In genomic region chr7:27141591-27142561, GRCh38 we compare ENCODE assay signal across 1 cellular context.
TF ChIP-seq lines count a peak whose summit lies in the region.

No MANE protein-coding gene starts in this region.

TF ChIP-seq in HEK293, 187 proteins besides CTCF, POLR2A, EP300 and RAD21 (continued from another document):
- no peak for TF ChIP-seq ZSCAN30 (tag by site-specific recombination; IDR thresholded peaks at IDR 0.05)
- TF ChIP-seq, protein P1, sequence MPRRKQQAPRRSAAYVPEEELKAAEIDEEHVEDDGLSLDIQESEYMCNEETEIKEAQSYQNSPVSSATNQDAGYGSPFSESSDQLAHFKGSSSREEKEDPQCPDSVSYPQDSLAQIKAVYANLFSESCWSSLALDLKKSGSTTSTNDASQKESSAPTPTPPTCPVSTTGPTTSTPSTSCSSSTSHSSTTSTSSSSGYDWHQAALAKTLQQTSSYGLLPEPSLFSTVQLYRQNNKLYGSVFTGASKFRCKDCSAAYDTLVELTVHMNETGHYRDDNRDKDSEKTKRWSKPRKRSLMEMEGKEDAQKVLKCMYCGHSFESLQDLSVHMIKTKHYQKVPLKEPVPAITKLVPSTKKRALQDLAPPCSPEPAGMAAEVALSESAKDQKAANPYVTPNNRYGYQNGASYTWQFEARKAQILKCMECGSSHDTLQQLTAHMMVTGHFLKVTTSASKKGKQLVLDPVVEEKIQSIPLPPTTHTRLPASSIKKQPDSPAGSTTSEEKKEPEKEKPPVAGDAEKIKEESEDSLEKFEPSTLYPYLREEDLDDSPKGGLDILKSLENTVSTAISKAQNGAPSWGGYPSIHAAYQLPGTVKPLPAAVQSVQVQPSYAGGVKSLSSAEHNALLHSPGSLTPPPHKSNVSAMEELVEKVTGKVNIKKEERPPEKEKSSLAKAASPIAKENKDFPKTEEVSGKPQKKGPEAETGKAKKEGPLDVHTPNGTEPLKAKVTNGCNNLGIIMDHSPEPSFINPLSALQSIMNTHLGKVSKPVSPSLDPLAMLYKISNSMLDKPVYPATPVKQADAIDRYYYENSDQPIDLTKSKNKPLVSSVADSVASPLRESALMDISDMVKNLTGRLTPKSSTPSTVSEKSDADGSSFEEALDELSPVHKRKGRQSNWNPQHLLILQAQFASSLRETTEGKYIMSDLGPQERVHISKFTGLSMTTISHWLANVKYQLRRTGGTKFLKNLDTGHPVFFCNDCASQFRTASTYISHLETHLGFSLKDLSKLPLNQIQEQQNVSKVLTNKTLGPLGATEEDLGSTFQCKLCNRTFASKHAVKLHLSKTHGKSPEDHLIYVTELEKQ (tag by site-specific recombination; IDR thresholded peaks at IDR 0.05; ENCODE audit: borderline replicate concordance) = no peak
- TF ChIP-seq ZBTB20 (tag by site-specific recombination; IDR thresholded peaks at IDR 0.05) = no peak
- TF ChIP-seq, protein P2, sequence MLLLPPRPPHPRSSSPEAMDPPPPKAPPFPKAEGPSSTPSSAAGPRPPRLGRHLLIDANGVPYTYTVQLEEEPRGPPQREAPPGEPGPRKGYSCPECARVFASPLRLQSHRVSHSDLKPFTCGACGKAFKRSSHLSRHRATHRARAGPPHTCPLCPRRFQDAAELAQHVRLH (tag by site-specific recombination; IDR thresholded peaks at IDR 0.05) = no peak
- TF ChIP-seq TRIM28 (IDR thresholded peaks at IDR 0.05; ENCODE audit: borderline replicate concordance, low read length) = no peak
- TF ChIP-seq ZNF148 (tag by site-specific recombination; IDR thresholded peaks at IDR 0.05; ENCODE audit: borderline replicate concordance) = no peak
- peak; percentile 63 for TF ChIP-seq ZBTB8A (tag by site-specific recombination; IDR thresholded peaks at IDR 0.05)
- TF ChIP-seq, protein P3, sequence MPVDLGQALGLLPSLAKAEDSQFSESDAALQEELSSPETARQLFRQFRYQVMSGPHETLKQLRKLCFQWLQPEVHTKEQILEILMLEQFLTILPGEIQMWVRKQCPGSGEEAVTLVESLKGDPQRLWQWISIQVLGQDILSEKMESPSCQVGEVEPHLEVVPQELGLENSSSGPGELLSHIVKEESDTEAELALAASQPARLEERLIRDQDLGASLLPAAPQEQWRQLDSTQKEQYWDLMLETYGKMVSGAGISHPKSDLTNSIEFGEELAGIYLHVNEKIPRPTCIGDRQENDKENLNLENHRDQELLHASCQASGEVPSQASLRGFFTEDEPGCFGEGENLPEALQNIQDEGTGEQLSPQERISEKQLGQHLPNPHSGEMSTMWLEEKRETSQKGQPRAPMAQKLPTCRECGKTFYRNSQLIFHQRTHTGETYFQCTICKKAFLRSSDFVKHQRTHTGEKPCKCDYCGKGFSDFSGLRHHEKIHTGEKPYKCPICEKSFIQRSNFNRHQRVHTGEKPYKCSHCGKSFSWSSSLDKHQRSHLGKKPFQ (tag by site-specific recombination; IDR thresholded peaks at IDR 0.05) = no peak
- no peak for TF ChIP-seq REST (tag by site-specific recombination; IDR thresholded peaks at IDR 0.05)
- TF ChIP-seq SALL2 (tag by site-specific recombination; IDR thresholded peaks at IDR 0.05; ENCODE audit: borderline replicate concordance) = no peak
- TF ChIP-seq, protein P4, sequence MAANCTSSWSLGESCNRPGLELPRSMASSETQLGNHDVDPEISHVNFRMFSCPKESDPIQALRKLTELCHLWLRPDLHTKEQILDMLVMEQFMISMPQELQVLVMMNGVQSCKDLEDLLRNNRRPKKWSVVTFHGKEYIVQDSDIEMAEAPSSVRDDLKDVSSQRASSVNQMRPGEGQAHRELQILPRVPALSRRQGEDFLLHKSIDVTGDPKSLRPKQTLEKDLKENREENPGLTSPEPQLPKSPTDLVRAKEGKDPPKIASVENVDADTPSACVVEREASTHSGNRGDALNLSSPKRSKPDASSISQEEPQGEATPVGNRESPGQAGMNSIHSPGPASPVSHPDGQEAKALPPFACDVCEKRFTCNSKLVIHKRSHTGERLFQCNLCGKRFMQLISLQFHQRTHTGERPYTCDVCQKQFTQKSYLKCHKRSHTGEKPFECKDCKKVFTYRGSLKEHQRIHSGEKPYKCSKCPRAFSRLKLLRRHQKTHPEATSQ (tag by site-specific recombination; IDR thresholded peaks at IDR 0.05) = no peak
- TF ChIP-seq ZNF280C (tag by site-specific recombination; IDR thresholded peaks at IDR 0.05) = no peak
- no peak for TF ChIP-seq ZNF843 (tag by site-specific recombination; IDR thresholded peaks at IDR 0.05)
- TF ChIP-seq ZFP37 (tag by site-specific recombination; IDR thresholded peaks at IDR 0.05) = 0 out of 2 replicates have a peak, but pooled peaks have one; percentile 19
- TF ChIP-seq GLIS1 (tag by site-specific recombination; IDR thresholded peaks at IDR 0.05) = peak; percentile 18; the same call in 1 of the 2 replicates
